ENCODE assay signal across 8 cellular contexts in the genomic region with DNA sequence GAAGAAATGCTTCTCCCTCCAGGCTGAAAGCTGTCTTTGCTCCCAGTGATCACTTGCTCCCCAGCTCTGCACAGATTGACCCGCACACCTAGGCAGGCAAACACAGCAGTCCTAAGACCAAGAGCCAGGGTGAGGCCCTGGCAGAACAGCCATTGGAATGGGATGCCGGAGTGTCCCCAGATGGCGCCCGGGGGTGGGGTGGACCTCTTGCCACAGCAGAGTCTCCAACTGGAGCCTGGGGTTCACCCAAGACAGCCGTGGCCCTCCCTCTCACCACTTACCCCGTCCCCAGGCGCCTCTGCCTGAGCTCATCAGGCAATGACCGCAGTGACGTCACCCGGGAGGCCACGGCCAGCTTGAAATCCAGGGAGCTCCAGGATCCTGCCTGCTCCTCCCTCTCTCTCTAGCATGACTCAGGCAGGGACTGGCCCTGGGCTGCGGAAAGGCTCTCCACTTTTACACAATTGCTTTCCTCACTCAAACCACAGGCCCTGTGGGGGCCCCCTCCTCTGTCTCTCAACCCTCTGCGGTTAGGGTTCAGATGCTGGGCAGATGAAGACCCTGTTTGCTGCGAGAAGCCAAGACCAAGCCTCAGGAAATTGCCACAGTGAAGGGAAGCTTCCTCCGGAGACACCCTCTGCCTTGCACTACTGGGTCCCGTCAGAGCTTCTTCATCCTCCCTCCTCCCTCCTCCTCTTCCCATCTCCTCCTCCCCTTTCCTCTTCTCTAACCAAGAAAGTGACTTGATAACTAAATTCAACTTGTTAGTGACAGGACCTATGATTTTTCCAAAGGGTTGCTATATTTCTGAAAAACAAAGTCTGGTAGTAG. TPM values are rescaled to one million over a fixed set of nuclear protein-coding genes. Genes with fewer than 3 reads are reported as not detected.
DNase-seq lines count a peak whose midpoint lies in the region; ATAC-seq lines count a peak whose summit lies in the region.

No MANE protein-coding gene starts in this region.

- peaks cover 13% of the 10 kb centered on the region for H3K4me1 ChIP-seq in stomach smooth muscle (ENCODE audit: control insufficient read depth, insufficient read depth, low read length)

- ATAC-seq in natural killer cell treated with Interleukin-12 subunit alpha and Interleukin-12 subunit beta and Interleukin-15 and Interleukin-18, amount 100 ng/mL, for 72 hours: peak; percentile 89 to 94
- ATAC-seq in HG03097 (IDR thresholded peaks at IDR 0.05; ENCODE audit: low FRiP score, unreplicated experiment): no peak

- H3K27ac Mint-ChIP-seq in natural killer cell treated with Interleukin-12 subunit alpha and Interleukin-12 subunit beta and Interleukin-15 and Interleukin-18, amount 100 ng/mL, for 72 hours: peak overlapping the region; percentile 83 to 84

- peaks cover 25 to 35% of the 10 kb centered on the region in 2 donors for H3K4me1 Mint-ChIP-seq in natural killer cell treated with Interleukin-12 subunit alpha and Interleukin-12 subunit beta and Interleukin-15 and Interleukin-18, amount 100 ng/mL, for 72 hours (ENCODE audit: low read depth in 2 of 2)

- peak overlapping the region; percentile 46 for H3K27ac ChIP-seq in stomach smooth muscle (ENCODE audit: low read length)

- H3K4me3 ChIP-seq in stomach smooth muscle (ENCODE audit: low read length in 2 of 2): peak overlapping the region in 1 of 2 donors; percentile 40

- no peaks in the 10 kb centered on the region for H3K36me3 ChIP-seq in stomach smooth muscle (ENCODE audit: control insufficient read depth in 2 of 2, insufficient read depth in 2 of 2, low read length in 2 of 2)

- H3K4me3 Mint-ChIP-seq in natural killer cell treated with Interleukin-12 subunit alpha and Interleukin-12 subunit beta and Interleukin-15 and Interleukin-18, amount 100 ng/mL, for 72 hours: peak overlapping the region; percentile 77

- H3K27me3 ChIP-seq in stomach smooth muscle (ENCODE audit: control insufficient read depth in 1 of 2, insufficient read depth in 2 of 2, low read length in 2 of 2): no peaks in the 10 kb centered on the region

- DNase-seq in ELF-1 (ENCODE audit: low read depth, low spot score): peak; percentile 91
- DNase-seq in NOMO-1 (lab: John Stamatoyannopoulos, UW; ENCODE audit: unreplicated experiment in 2 of 2): peak; percentile 97 to 99
- DNase-seq in activated T-cell treated with anti-CD3 and anti-CD28 coated beads, Interleukin-2, amount 50 U/mL, for 1 hour: peak; percentile 35
- DNase-seq in fibroblast of gingiva (ENCODE audit: low read depth): peak; percentile 99
- peak; percentile 93 for DNase-seq in natural killer cell treated with Interleukin-12 subunit alpha and Interleukin-12 subunit beta and Interleukin-15 and Interleukin-18, amount 100 ng/mL, for 72 hours (ENCODE audit: low spot score)
- DNase-seq in GM19238 (ENCODE audit: insufficient read length, low spot score): no peak

- H3K9me3 ChIP-seq in stomach smooth muscle (ENCODE audit: control insufficient read depth in 2 of 2, low read length in 2 of 2): no peaks in the 10 kb centered on the region

- peaks cover 6 to 8% of the 10 kb centered on the region in 2 donors for H3K27me3 Mint-ChIP-seq in natural killer cell treated with Interleukin-12 subunit alpha and Interleukin-12 subunit beta and Interleukin-15 and Interleukin-18, amount 100 ng/mL, for 72 hours

- H3K9me3 Mint-ChIP-seq in natural killer cell treated with Interleukin-12 subunit alpha and Interleukin-12 subunit beta and Interleukin-15 and Interleukin-18, amount 100 ng/mL, for 72 hours: no peaks in the 10 kb centered on the region

- H3K36me3 Mint-ChIP-seq in natural killer cell treated with Interleukin-12 subunit alpha and Interleukin-12 subunit beta and Interleukin-15 and Interleukin-18, amount 100 ng/mL, for 72 hours: no peaks in the 10 kb centered on the region

- H3K9ac ChIP-seq in stomach smooth muscle (ENCODE audit: low read length in 2 of 2): peak overlapping the region in 1 of 2 donors; percentile 7

RNA-seq across cellular contexts. Expression of a gene that starts 24.3 kb away (rescaled TPM):
- not detected for total RNA-seq in natural killer cell treated with Interleukin-12 subunit alpha and Interleukin-12 subunit beta and Interleukin-15 and Interleukin-18, amount 100 ng/mL, for 72 hours

RNA-seq across cellular contexts. Expression of a gene that starts 25.8 kb away (rescaled TPM):
- 10 to 100 TPM; 23.0 to 24.5 TPM for total RNA-seq in natural killer cell treated with Interleukin-12 subunit alpha and Interleukin-12 subunit beta and Interleukin-15 and Interleukin-18, amount 100 ng/mL, for 72 hours

RNA-seq across cellular contexts. Expression of a gene that starts 46.8 kb away (rescaled TPM):
- 10 to 100 TPM; 53.5 to 54.7 TPM for total RNA-seq in natural killer cell treated with Interleukin-12 subunit alpha and Interleukin-12 subunit beta and Interleukin-15 and Interleukin-18, amount 100 ng/mL, for 72 hours

RNA-seq across cellular contexts. Expression of a gene that starts 57.9 kb away (rescaled TPM):
- total RNA-seq in natural killer cell treated with Interleukin-12 subunit alpha and Interleukin-12 subunit beta and Interleukin-15 and Interleukin-18, amount 100 ng/mL, for 72 hours: 10 to 100 TPM; 39.8 to 65.3 TPM

RNA-seq across cellular contexts. Expression of a gene that starts 58.1 kb away (rescaled TPM):
- total RNA-seq in natural killer cell treated with Interleukin-12 subunit alpha and Interleukin-12 subunit beta and Interleukin-15 and Interleukin-18, amount 100 ng/mL, for 72 hours: 10 to 100 TPM; 34.7 to 44.3 TPM
